23 cellular contexts compared by ENCODE assay signal in the genomic region with DNA sequence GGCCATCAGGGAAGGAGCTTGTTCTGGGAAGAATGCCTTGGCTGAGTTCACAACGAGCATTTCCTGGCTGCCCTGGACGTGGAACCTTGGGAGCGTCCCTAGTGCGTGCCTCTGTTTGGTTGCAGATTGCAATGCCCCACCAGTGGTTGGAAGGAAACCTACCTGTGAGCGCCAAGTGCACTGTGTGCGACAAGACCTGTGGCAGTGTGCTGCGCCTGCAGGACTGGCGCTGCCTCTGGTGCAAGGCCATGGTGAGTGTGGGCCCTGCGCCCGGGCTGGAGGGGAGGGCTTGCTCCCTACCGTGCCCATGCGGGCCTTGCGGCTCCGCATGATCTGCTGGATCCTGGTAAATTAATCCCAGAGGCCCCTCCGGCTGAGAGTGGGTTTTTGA.
DNase-seq lines count a peak whose midpoint lies in the region; ATAC-seq and TF ChIP-seq lines count a peak whose summit lies in the region.
"Had no signal": no experiment of that assay in that cellular context is flagged by ENCODE, and none has a peak within 500 bp of the region (broad histone marks: within the 10 kb centered on the region; RNA-seq: fewer than 3 reads in every experiment).

No MANE protein-coding gene starts in this region.

- no peak overlapping the region for H3K4me3 ChIP-seq in psoas muscle
- H3K4me3 ChIP-seq: BLaER1, K562 had no signal

- peaks cover 59% of the 10 kb centered on the region for H3K4me1 ChIP-seq in psoas muscle

- peaks cover 12 to 72% of the 10 kb centered on the region in 2 donors for H3K36me3 ChIP-seq in psoas muscle (ENCODE audit: insufficient read depth in 1 of 2, low read depth in 1 of 2)

- ATAC-seq in esophagus mucosa: peak; percentile 13
- peak; percentile 36 to 75 (median 63) for ATAC-seq in psoas muscle
- no peak for ATAC-seq in HG02870 (IDR thresholded peaks at IDR 0.05; ENCODE audit: unreplicated experiment)
- ATAC-seq: activated CD4-positive, CD25-positive, alpha-beta regulatory T cell treated with anti-CD3 and anti-CD28 coated beads, Interleukin-2, amount 50 U/mL, for 24 hours; activated T-cell treated with anti-CD3 and anti-CD28 coated beads, Interleukin-2, amount 50 U/mL, for 72 hours; K562 had no signal

- no peaks in the 10 kb centered on the region for H3K9me3 Mint-ChIP-seq in activated naive CD4-positive, alpha-beta T cell treated with anti-CD3 and anti-CD28 coated beads, Interleukin-2, amount 10 ng/mL, durations not matched to agents 7 days and 5 days
- H3K9me3 Mint-ChIP-seq in type B pancreatic cell: no peaks in the 10 kb centered on the region
- H3K9me3 Mint-ChIP-seq: activated naive CD4-positive, alpha-beta T cell treated with anti-CD3 and anti-CD28 coated beads, Interleukin-2, amount 50 U/mL, for 24 hours; activated T-cell treated with anti-CD3 and anti-CD28 coated beads, Interleukin-2, amount 50 U/mL, for 72 hours; memory B cell had no signal

- no peaks in the 10 kb centered on the region for H3K27me3 ChIP-seq in psoas muscle (ENCODE audit: insufficient read depth in 3 of 3, low read length in 2 of 3)
- H3K27me3 ChIP-seq: BLaER1 had no signal

- TF ChIP-seq CTCF in psoas muscle (IDR thresholded peaks at IDR 0.05) (no peak), type B pancreatic cell (conservative IDR thresholded peaks at IDR 0.05) (no peak)

- CTCF ChIA-PET in activated naive CD4-positive, alpha-beta T cell treated with anti-CD3 and anti-CD28 coated beads, Interleukin-2, amount 10 ng/mL, durations not matched to agents 7 days and 5 days (lab: Charles Lee): interaction anchor here (1.9 kb wide), 1 partner anchor 12 kb away, joined by 5 read pairs; no protein-coding TSS in a partner anchor

- H3K27ac ChIP-seq in psoas muscle: peak overlapping the region; percentile 96
- H3K27ac ChIP-seq: BLaER1 had no signal

- H3K27ac Mint-ChIP-seq in activated naive CD4-positive, alpha-beta T cell treated with anti-CD3 and anti-CD28 coated beads, Interleukin-2, amount 10 ng/mL, durations not matched to agents 7 days and 5 days: peak overlapping the region; percentile 81
- H3K27ac Mint-ChIP-seq in type B pancreatic cell: no peak overlapping the region
- H3K27ac Mint-ChIP-seq: activated naive CD4-positive, alpha-beta T cell treated with anti-CD3 and anti-CD28 coated beads, Interleukin-2, amount 50 U/mL, for 24 hours; activated T-cell treated with anti-CD3 and anti-CD28 coated beads, Interleukin-2, amount 50 U/mL, for 72 hours; memory B cell had no signal

- no peaks in the 10 kb centered on the region for H3K9me3 ChIP-seq in psoas muscle
- H3K9me3 ChIP-seq: BLaER1 had no signal

- 34 to 61% (median 44%) methylated on average over 15 of the region's 15 CpGs for WGBS in psoas muscle, 3 donors

- no peak for DNase-seq in activated naive CD4-positive, alpha-beta T cell treated with anti-CD3 and anti-CD28 coated beads, Interleukin-2, amount 10 ng/mL, durations not matched to agents 7 days and 5 days
- DNase-seq in activated naive CD4-positive, alpha-beta T cell treated with anti-CD3 and anti-CD28 coated beads, Interleukin-2, amount 50 U/mL, for 16 hours: no peak
- peak in 1 of 2 donors; percentile 78 for DNase-seq in psoas muscle
- peak; percentile 63 for DNase-seq in type B pancreatic cell (ENCODE audit: extremely low spot score, unreplicated experiment)
- DNase-seq in iPS-NIHi7 (ENCODE audit: extremely low spot score): no peak
- DNase-seq in cortex of kidney (lab: John Stamatoyannopoulos, UW): no peak
- DNase-seq: activated CD8-positive, alpha-beta memory T cell treated with anti-CD3 and anti-CD28 coated beads for 24 hours; activated T-cell treated with anti-CD3 and anti-CD28 coated beads, Interleukin-2, amount 50 U/mL, for 72 hours; COR-L47; GF-D8; GOT3; kidney glomerular epithelial cell; NCI-H1105 treated with DMSO at 0.1 percent for 48 hours; NCI-H2029 treated with DMSO at 0.1 percent for 48 hours; nucleus accumbens; stimulated activated CD4-positive, alpha-beta T cell treated with anti-CD3 and anti-CD28 coated beads, Interleukin-4, amount 100 ng/mL, for 4 hours had no signal

- peaks cover 11% of the 10 kb centered on the region for H3K4me1 Mint-ChIP-seq in activated naive CD4-positive, alpha-beta T cell treated with anti-CD3 and anti-CD28 coated beads, Interleukin-2, amount 10 ng/mL, durations not matched to agents 7 days and 5 days
- no peaks in the 10 kb centered on the region for H3K4me1 Mint-ChIP-seq in type B pancreatic cell (ENCODE audit: unreplicated experiment)

- intact Hi-C loops in psoas muscle (cut with DNase I): loop anchor here (2.0 to 5.0 kb wide), 2 partner anchors 29 to 79 kb away; no protein-coding TSS in a partner anchor

- H3K27me3 Mint-ChIP-seq in activated naive CD4-positive, alpha-beta T cell treated with anti-CD3 and anti-CD28 coated beads, Interleukin-2, amount 10 ng/mL, durations not matched to agents 7 days and 5 days: no peaks in the 10 kb centered on the region
- no peaks in the 10 kb centered on the region for H3K27me3 Mint-ChIP-seq in type B pancreatic cell
- H3K27me3 Mint-ChIP-seq: activated naive CD4-positive, alpha-beta T cell treated with anti-CD3 and anti-CD28 coated beads, Interleukin-2, amount 50 U/mL, for 24 hours; memory B cell had no signal

- no peak overlapping the region for H3K4me3 Mint-ChIP-seq in activated naive CD4-positive, alpha-beta T cell treated with anti-CD3 and anti-CD28 coated beads, Interleukin-2, amount 10 ng/mL, durations not matched to agents 7 days and 5 days
- no peak overlapping the region for H3K4me3 Mint-ChIP-seq in type B pancreatic cell
- H3K4me3 Mint-ChIP-seq: activated naive CD4-positive, alpha-beta T cell treated with anti-CD3 and anti-CD28 coated beads, Interleukin-2, amount 50 U/mL, for 24 hours; activated T-cell treated with anti-CD3 and anti-CD28 coated beads, Interleukin-2, amount 50 U/mL, for 72 hours; memory B cell had no signal

- peaks cover 65% of the 10 kb centered on the region for H3K36me3 Mint-ChIP-seq in activated naive CD4-positive, alpha-beta T cell treated with anti-CD3 and anti-CD28 coated beads, Interleukin-2, amount 10 ng/mL, durations not matched to agents 7 days and 5 days
- no peaks in the 10 kb centered on the region for H3K36me3 Mint-ChIP-seq in type B pancreatic cell
